10 cellular contexts compared by ENCODE assay signal in genomic region chr19:2984196-2984490, GRCh38. TPM values are rescaled to one million over a fixed set of nuclear protein-coding genes. Genes with fewer than 3 reads are reported as not detected.
A peak's percentile ranks its signal among the peaks of the same experiment; 100 is the strongest.
DNase-seq lines count a peak whose midpoint lies in the region; ATAC-seq, FAIRE-seq and TF ChIP-seq lines count a peak whose summit lies in the region.
"Had no signal": no experiment of that assay in that cellular context is flagged by ENCODE, and none has a peak within 500 bp of the region (broad histone marks: within the 10 kb centered on the region; RNA-seq: fewer than 3 reads in every experiment).

No MANE protein-coding gene starts in this region.

- no peak for ATAC-seq in psoas muscle
- no peak for ATAC-seq in left colon
- ATAC-seq in GM18502 (IDR thresholded peaks at IDR 0.05; ENCODE audit: poor library complexity, unreplicated experiment), result no peak
- no peak for ATAC-seq in HG02763 (IDR thresholded peaks at IDR 0.05; ENCODE audit: unreplicated experiment)

- 1 to 8% (median 6%) methylated on average over 11 to 13 of the region's 13 CpGs for WGBS in psoas muscle, 3 donors

- intact Hi-C loops in psoas muscle (cut with DNase I) (no loop called here), left colon (cut with DNase I, micrococcal nuclease) (no loop called here)

- H3K27me3 ChIP-seq in psoas muscle (ENCODE audit: insufficient read depth in 3 of 3, low read length in 2 of 3), result no peaks in the 10 kb centered on the region

- DNase-seq in D721Med (ENCODE audit: insufficient read length, low spot score) (peak; percentile 91), NCI-H2107 treated with DMSO at 0.1 percent for 48 hours (lab: John Stamatoyannopoulos, UW; ENCODE audit: unreplicated experiment) (peak; percentile 95), fibroblast of mammary gland (ENCODE audit: low read depth) (peak; percentile 79), psoas muscle (no peak), left colon (no peak), dermis blood vessel endothelial cell (no peak)
- DNase-seq: activated CD4-positive, alpha-beta T cell treated with anti-CD3 and anti-CD28 coated beads for 4 hours had no signal

- H3K9me3 ChIP-seq in psoas muscle, result no peaks in the 10 kb centered on the region

- H3K27ac ChIP-seq in psoas muscle, result peak overlapping the region; percentile 63

- H3K36me3 ChIP-seq in psoas muscle (ENCODE audit: insufficient read depth in 1 of 2, low read depth in 1 of 2), result no peaks in the 10 kb centered on the region

- H3K4me3 ChIP-seq in fibroblast of mammary gland (ENCODE audit: control insufficient read depth, low read depth, low read length) (peak overlapping the region; percentile 24), psoas muscle (peak overlapping the region; percentile 39)

- TF ChIP-seq CTCF in D721Med (IDR thresholded peaks at IDR 0.05; ENCODE audit: insufficient read depth, missing control alignments), result no peak
- TF ChIP-seq CTCF in fibroblast of mammary gland (conservative IDR thresholded peaks at IDR 0.05; ENCODE audit: control insufficient read depth, insufficient read depth, low read depth, low read length), result no peak
- no peak for TF ChIP-seq CTCF in psoas muscle (IDR thresholded peaks at IDR 0.05)

- FAIRE-seq in D721Med (lab: Jason Lieb, UNC), result no peak

- H3K4me1 ChIP-seq in psoas muscle, result peaks cover 9% of the 10 kb centered on the region

RNA-seq across cellular contexts. Expression of gene TLE6, which starts 6.8 kb away (rescaled TPM):
- total RNA-seq in psoas muscle, result under 1 TPM in 3 of 4 donors, not detected in 1; 0.50 to 0.89 (median 0.68) TPM
- 1 to 10 TPM in 2 of 3 donors, under 1 TPM in 1; 0.96 to 2.2 (median 1.5) TPM for polyA plus RNA-seq in psoas muscle
- total RNA-seq in left colon, result 1 to 10 TPM; 2.2 to 2.6 TPM
- total RNA-seq in dermis blood vessel endothelial cell, result 2.0 and 2.7 TPM in 2 replicates
- total RNA-seq: bronchial epithelial cell had no signal

RNA-seq across cellular contexts. Expression of gene ZNF77, which starts 39.4 kb away (rescaled TPM):
- total RNA-seq in psoas muscle (1 to 10 TPM; 1.3 to 2.4 (median 1.3) TPM), left colon (1 to 10 TPM; 4.5 to 4.6 TPM), dermis blood vessel endothelial cell (6.4 and 7.8 TPM in 2 replicates)
- polyA plus RNA-seq in psoas muscle, result 1 to 10 TPM in 2 of 3 donors, under 1 TPM in 1; 0.84 to 1.9 (median 1.6) TPM

RNA-seq across cellular contexts. Expression of gene TLE2, which starts 44.9 kb away (rescaled TPM):
- total RNA-seq in psoas muscle (10 to 100 TPM; 28.6 to 42.5 (median 36.1) TPM), left colon (10 to 100 TPM; 32.9 to 47.9 TPM), dermis blood vessel endothelial cell (21.8 and 25.7 TPM in 2 replicates)
- polyA plus RNA-seq in psoas muscle, result 10 to 100 TPM; 23.5 to 35.1 (median 31.8) TPM

Comparison
In these comparisons a context has a peak if more than half of its experiments do, and no peak if none do; other contexts are left out.
1. DNase-seq: peak in D721Med (single experiment), NCI-H2107 treated with DMSO at 0.1 percent for 48 hours (single experiment) and fibroblast of mammary gland (single experiment); none in psoas muscle (0 of 2), left colon (0 of 2) and dermis blood vessel endothelial cell (single experiment).